Comparison of ENCODE assay signal across 1 cellular context in the genomic region with DNA sequence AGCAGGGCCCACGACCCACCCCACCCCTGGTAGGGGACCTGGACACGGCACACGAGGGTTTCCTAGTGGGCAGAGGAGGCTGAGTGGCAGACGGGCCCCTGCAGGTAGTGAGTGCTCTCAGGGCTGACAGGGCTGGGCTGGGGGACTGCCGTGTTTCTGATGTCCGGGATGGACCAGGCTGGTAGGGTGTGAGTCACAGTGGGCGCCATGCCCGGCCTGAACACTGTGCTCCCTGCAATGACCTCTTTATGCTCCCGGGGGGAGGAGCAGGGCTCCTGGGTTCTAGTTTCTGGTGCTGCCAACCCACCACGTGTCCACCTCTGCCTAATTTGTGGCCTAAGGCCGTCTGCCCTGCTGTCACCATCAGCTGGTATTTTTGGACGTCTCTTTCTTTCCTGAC.
A peak's percentile ranks its signal among the peaks of the same experiment; 100 is the strongest.
TF ChIP-seq lines count a peak whose summit lies in the region.

No MANE protein-coding gene starts in this region.

TF ChIP-seq in SK-N-SH, 30 proteins besides CTCF, POLR2A, EP300 and RAD21 (continued from another document):
- TF ChIP-seq, protein P1, sequence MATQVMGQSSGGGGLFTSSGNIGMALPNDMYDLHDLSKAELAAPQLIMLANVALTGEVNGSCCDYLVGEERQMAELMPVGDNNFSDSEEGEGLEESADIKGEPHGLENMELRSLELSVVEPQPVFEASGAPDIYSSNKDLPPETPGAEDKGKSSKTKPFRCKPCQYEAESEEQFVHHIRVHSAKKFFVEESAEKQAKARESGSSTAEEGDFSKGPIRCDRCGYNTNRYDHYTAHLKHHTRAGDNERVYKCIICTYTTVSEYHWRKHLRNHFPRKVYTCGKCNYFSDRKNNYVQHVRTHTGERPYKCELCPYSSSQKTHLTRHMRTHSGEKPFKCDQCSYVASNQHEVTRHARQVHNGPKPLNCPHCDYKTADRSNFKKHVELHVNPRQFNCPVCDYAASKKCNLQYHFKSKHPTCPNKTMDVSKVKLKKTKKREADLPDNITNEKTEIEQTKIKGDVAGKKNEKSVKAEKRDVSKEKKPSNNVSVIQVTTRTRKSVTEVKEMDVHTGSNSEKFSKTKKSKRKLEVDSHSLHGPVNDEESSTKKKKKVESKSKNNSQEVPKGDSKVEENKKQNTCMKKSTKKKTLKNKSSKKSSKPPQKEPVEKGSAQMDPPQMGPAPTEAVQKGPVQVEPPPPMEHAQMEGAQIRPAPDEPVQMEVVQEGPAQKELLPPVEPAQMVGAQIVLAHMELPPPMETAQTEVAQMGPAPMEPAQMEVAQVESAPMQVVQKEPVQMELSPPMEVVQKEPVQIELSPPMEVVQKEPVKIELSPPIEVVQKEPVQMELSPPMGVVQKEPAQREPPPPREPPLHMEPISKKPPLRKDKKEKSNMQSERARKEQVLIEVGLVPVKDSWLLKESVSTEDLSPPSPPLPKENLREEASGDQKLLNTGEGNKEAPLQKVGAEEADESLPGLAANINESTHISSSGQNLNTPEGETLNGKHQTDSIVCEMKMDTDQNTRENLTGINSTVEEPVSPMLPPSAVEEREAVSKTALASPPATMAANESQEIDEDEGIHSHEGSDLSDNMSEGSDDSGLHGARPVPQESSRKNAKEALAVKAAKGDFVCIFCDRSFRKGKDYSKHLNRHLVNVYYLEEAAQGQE (IDR thresholded peaks at IDR 0.05; ENCODE audit: low read depth, low read length): peak; percentile 54; the same call in 1 of the 2 replicates
- TF ChIP-seq, protein P2, sequence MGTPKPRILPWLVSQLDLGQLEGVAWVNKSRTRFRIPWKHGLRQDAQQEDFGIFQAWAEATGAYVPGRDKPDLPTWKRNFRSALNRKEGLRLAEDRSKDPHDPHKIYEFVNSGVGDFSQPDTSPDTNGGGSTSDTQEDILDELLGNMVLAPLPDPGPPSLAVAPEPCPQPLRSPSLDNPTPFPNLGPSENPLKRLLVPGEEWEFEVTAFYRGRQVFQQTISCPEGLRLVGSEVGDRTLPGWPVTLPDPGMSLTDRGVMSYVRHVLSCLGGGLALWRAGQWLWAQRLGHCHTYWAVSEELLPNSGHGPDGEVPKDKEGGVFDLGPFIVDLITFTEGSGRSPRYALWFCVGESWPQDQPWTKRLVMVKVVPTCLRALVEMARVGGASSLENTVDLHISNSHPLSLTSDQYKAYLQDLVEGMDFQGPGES (IDR thresholded peaks at IDR 0.05; ENCODE audit: low read depth, low read length): no peak
- TF ChIP-seq, protein P3, sequence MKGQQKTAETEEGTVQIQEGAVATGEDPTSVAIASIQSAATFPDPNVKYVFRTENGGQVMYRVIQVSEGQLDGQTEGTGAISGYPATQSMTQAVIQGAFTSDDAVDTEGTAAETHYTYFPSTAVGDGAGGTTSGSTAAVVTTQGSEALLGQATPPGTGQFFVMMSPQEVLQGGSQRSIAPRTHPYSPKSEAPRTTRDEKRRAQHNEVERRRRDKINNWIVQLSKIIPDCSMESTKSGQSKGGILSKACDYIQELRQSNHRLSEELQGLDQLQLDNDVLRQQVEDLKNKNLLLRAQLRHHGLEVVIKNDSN (IDR thresholded peaks at IDR 0.05; ENCODE audit: borderline replicate concordance, low read depth): peak; percentile 73; the same call in 1 of the 2 replicates
- 0 out of 2 replicates have a peak, but pooled peaks have one; percentile 29 for TF ChIP-seq TAF1 (IDR thresholded peaks at IDR 0.05; ENCODE audit: borderline replicate concordance, low read depth, low read length)
- TF ChIP-seq NRF1 (IDR thresholded peaks at IDR 0.05; ENCODE audit: low read depth, low read length): no peak
- TF ChIP-seq, protein P4, sequence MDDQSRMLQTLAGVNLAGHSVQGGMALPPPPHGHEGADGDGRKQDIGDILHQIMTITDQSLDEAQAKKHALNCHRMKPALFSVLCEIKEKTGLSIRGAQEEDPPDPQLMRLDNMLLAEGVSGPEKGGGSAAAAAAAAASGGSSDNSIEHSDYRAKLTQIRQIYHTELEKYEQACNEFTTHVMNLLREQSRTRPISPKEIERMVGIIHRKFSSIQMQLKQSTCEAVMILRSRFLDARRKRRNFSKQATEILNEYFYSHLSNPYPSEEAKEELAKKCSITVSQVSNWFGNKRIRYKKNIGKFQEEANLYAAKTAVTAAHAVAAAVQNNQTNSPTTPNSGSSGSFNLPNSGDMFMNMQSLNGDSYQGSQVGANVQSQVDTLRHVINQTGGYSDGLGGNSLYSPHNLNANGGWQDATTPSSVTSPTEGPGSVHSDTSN (IDR thresholded peaks at IDR 0.05): peak; percentile 54
- no peak for TF ChIP-seq CHD2 (IDR thresholded peaks at IDR 0.05; ENCODE audit: low read length, partially characterized antibody)
